28 cellular contexts compared by ENCODE assay signal in genomic region chr7:108164342-108164741, GRCh38. TPM values are rescaled to one million over a fixed set of nuclear protein-coding genes. Genes with fewer than 3 reads are reported as not detected.
"Had no signal": no experiment of that assay in that cellular context is flagged by ENCODE, and none has a peak within 500 bp of the region (broad histone marks: within the 10 kb centered on the region; RNA-seq: fewer than 3 reads in every experiment).

No MANE protein-coding gene starts in this region.

- H3K9me3 ChIP-seq: stomach, suprapubic skin, testis, thoracic aorta, thyroid gland, tibial artery, tibial nerve, transverse colon, upper lobe of left lung, upper lobe of right lung, uterus, vagina had no signal

- H3K4me3 ChIP-seq: stomach, suprapubic skin, testis, thoracic aorta, thyroid gland, tibial artery, tibial nerve, transverse colon, upper lobe of left lung, upper lobe of right lung, uterus, vagina had no signal

- H3K27ac ChIP-seq: stomach, suprapubic skin, testis, thoracic aorta, thyroid gland, tibial artery, tibial nerve, transverse colon, upper lobe of left lung, upper lobe of right lung, uterus, vagina had no signal

- H3K4me1 ChIP-seq: suprapubic skin, testis, thyroid gland, tibial artery, tibial nerve, transverse colon, upper lobe of left lung, upper lobe of right lung, uterus, vagina had no signal

- DNase-seq: stimulated activated CD4-positive, alpha-beta T cell treated with anti-CD3 and anti-CD28 coated beads, Interleukin-2, amount 100 ng/mL, for 48 hours; stimulated activated CD4-positive, alpha-beta T cell treated with anti-CD3 and anti-CD28 coated beads, Interleukin-4, amount 100 ng/mL, for 1 hour; stimulated activated CD4-positive, alpha-beta T cell treated with anti-CD3 and anti-CD28 coated beads, Interleukin-4, amount 100 ng/mL, for 24 hours; stimulated activated CD4-positive, alpha-beta T cell treated with anti-CD3 and anti-CD28 coated beads, Interleukin-4, amount 100 ng/mL, for 4 hours; stimulated activated CD8-positive, alpha-beta memory T cell treated with anti-CD3 and anti-CD28 coated beads, Interleukin-4, amount 100 ng/mL, for 48 hours; stimulated activated naive B cell treated with anti-CD40 and anti-IgM and Interleukin-4, amounts not matched to agents 10 μg/mL and 1 μg/mL and 100 μg/mL, for 72 hours; stimulated activated naive CD4-positive, alpha-beta T cell; stimulated activated naive CD4-positive, alpha-beta T cell treated with Interleukin-2 at 50 U/mL for 16 hours; stimulated activated naive CD8-positive, alpha-beta T cell treated with anti-CD3 and anti-CD28 coated beads, Interleukin-15, amount 100 ng/mL, for 72 hours; stimulated activated naive CD8-positive, alpha-beta T cell treated with anti-CD3 and anti-CD28 coated beads, Interleukin-15, Interleukin-2, amounts not matched to agents 100 U/mL and 50 U/mL, for 24 hours; stomach; substantia nigra; testis; thyroid gland; tibial artery; transverse colon; trophoblast cell; upper lobe of left lung; upper lobe of right lung; uterus had no signal

- ATAC-seq: stimulated activated effector memory CD8-positive, alpha-beta T cell treated with anti-CD3 and anti-CD28 coated beads, Interleukin-12 subunit alpha, Interleukin-12 subunit beta, amount 100 ng/mL, for 72 hours; stimulated activated memory B cell treated with anti-CD40 and anti-IgM and Interleukin-4, amounts not matched to agents 10 μg/mL and 1 μg/mL and 100 μg/mL, for 72 hours; stimulated activated naive B cell treated with anti-CD40 and anti-IgM and Interleukin-4, amounts not matched to agents 10 μg/mL and 1 μg/mL and 100 μg/mL, for 72 hours; stimulated activated naive CD8-positive, alpha-beta T cell treated with anti-CD3 and anti-CD28 coated beads, Interleukin-15, amount 100 ng/mL, for 72 hours; stimulated activated naive CD8-positive, alpha-beta T cell treated with anti-CD3 and anti-CD28 coated beads, Interleukin-15, Interleukin-2, amounts not matched to agents 100 U/mL and 50 U/mL, for 24 hours; upper lobe of right lung had no signal

- H3K36me3 ChIP-seq: stomach, suprapubic skin, thoracic aorta, thyroid gland, tibial artery, tibial nerve, transverse colon, upper lobe of left lung, upper lobe of right lung, uterus, vagina had no signal

- H3K27me3 ChIP-seq: stomach, suprapubic skin, testis, thyroid gland, tibial artery, tibial nerve, transverse colon, upper lobe of left lung, uterus, vagina had no signal

RNA-seq across cellular contexts. Expression of gene LAMB4, which starts 34.2 kb away (rescaled TPM):
- total RNA-seq: subcutaneous adipose tissue, transverse colon, upper lobe of right lung, ureter had no signal
